7 cellular contexts compared by ENCODE assay signal in the genomic region with DNA sequence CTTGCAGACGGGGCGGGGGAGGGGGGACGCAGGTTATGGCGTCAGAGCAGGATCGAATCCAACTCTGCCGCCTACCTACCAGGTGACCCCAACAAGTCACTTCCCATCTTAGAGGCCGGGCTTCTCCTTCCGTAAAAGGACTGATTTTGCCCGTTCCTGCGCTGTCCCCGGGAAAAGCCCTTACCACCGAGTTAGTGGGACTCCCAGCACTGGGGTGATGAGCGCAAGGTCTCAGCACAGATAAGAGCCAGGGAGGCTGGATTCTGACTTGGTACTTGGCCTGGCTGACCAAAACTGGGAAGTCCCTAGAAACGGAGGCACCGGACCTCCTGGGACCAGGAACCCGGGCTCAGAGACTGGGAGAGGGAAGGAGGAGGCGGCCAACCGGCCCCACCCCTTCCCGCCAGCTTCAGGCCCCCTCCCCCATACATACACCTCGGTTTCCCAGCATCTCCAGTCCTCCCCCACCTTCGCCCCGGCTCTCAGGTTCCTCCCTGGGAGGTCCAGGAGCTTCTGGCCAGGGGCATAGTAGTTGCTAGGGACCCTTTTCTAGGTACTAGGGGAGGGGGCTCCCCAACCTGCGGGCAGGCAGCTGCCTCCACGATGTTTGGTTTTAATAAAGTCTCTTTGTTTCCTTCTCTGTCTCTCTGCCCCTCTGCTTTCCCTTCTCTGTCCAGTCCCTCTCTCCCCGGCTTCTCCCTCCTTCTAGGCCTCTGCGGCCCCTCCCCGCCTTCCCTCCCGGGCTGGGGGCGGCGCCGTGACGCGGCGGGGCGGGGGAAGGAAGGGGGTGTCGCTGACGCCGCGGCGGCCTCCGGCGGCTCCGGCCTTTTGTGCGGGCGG. TPM values are rescaled to one million over a fixed set of nuclear protein-coding genes. Genes with fewer than 3 reads are reported as not detected.
A peak's percentile ranks its signal among the peaks of the same experiment; 100 is the strongest.
DNase-seq lines count a peak whose midpoint lies in the region; ATAC-seq and TF ChIP-seq lines count a peak whose summit lies in the region.

Gene GRAMD1A, plus strand, starts transcription at position 826 of the 840 bp plus-strand sequence. CDS start 156 bp downstream, outside the sequence.

- in situ Hi-C loops in GM13976 (cut with MboI; ENCODE audit: low sequenced_read_pairs, unreplicated experiment): no loop called here

- TF ChIP-seq CTCF in GM13976 (IDR thresholded peaks at IDR 0.05; ENCODE audit: borderline replicate concordance, control extremely low read depth, extremely low read depth, insufficient read depth, missing control alignments): no peak
- no peak for TF ChIP-seq CTCF in choroid plexus epithelial cell (conservative IDR thresholded peaks at IDR 0.05; ENCODE audit: low read depth, low read length)

- intact Hi-C loops in left colon (cut with DNase I, micrococcal nuclease): no loop called here

- H3K4me3 ChIP-seq in choroid plexus epithelial cell (ENCODE audit: low read depth, low read length): peak within 1 kb of the TSS; percentile 77

- ATAC-seq in HG03039 (IDR thresholded peaks at IDR 0.05; ENCODE audit: unreplicated experiment): peak; percentile 49
- peak; percentile 23 for ATAC-seq in left colon

- DNase-seq in GM13976 (ENCODE audit: low spot score) (peak; percentile 96), NCI-H345 treated with DMSO at 0.1 percent for 48 hours (lab: John Stamatoyannopoulos, UW; ENCODE audit: unreplicated experiment) (peak; percentile 87), choroid plexus epithelial cell (ENCODE audit: low read depth) (peak; percentile 90), left colon (peak; percentile 66 to 84)
- peak; percentile 51 to 70 for DNase-seq in activated CD4-positive, alpha-beta T cell treated with anti-CD3 and anti-CD28 coated beads for 24 hours (ENCODE audit: low read depth in 2 of 2)
- peak; percentile 53 to 79 for DNase-seq in stimulated activated CD4-positive, alpha-beta T cell treated with anti-CD3 and anti-CD28 coated beads, Interleukin-1b, Interleukin-23, amount 100 ng/mL, for 4 hours (ENCODE audit: low read depth in 2 of 2)

RNA-seq across cellular contexts. Expression of gene GRAMD1A, which starts in this region (rescaled TPM):
- total RNA-seq in left colon: 10 to 100 TPM; 17.1 to 32.3 TPM

Comparison
In these comparisons a context has a peak if more than half of its experiments do, and no peak if none do; other contexts are left out.
1. Peak in every context shown above with its lines: DNase-seq, ATAC-seq and H3K4me3 ChIP-seq.